ENCODE assay signal across 1 cellular context in genomic region chr22:24298478-24299155, GRCh38. TPM values are rescaled to one million over a fixed set of nuclear protein-coding genes. Genes with fewer than 3 reads are reported as not detected.
"Had no signal": no experiment of that assay in that cellular context is flagged by ENCODE, and none has a peak within 500 bp of the region (broad histone marks: within the 10 kb centered on the region; RNA-seq: fewer than 3 reads in every experiment).

No MANE protein-coding gene starts in this region.

RNA-seq across cellular contexts. Expression of gene GGT5, which starts 53.7 kb away (rescaled TPM):
- polyA plus RNA-seq: naive thymus-derived CD4-positive, alpha-beta T cell had no signal
